Comparison of ENCODE assay signal across 19 cellular contexts in genomic region chr6:22328499-22328898, GRCh38. TPM values are rescaled to one million over a fixed set of nuclear protein-coding genes. Genes with fewer than 3 reads are reported as not detected.
DNase-seq lines count a peak whose midpoint lies in the region; TF ChIP-seq lines count a peak whose summit lies in the region.
"Had no signal": no experiment of that assay in that cellular context is flagged by ENCODE, and none has a peak within 500 bp of the region (broad histone marks: within the 10 kb centered on the region; RNA-seq: fewer than 3 reads in every experiment).

No MANE protein-coding gene starts in this region.

- H3K79me2 ChIP-seq in smooth muscle cell (ENCODE audit: low read depth): no peaks in the 10 kb centered on the region

- H3K9me3 ChIP-seq in adipocyte (ENCODE audit: control insufficient read depth, low read length) (no peaks in the 10 kb centered on the region), smooth muscle cell (replicated peaks; ENCODE audit: low read depth) (no peaks in the 10 kb centered on the region)

- TF ChIP-seq CTCF in fibroblast of mammary gland (conservative IDR thresholded peaks at IDR 0.05; ENCODE audit: control insufficient read depth, insufficient read depth, low read depth, low read length): no peak
- no peak for TF ChIP-seq CTCF in smooth muscle cell (IDR thresholded peaks at IDR 0.05; ENCODE audit: borderline replicate concordance, insufficient read depth, poor library complexity, severe bottlenecking)

- H3K9ac ChIP-seq in adipocyte (ENCODE audit: low read length): no peak overlapping the region
- H3K9ac ChIP-seq in smooth muscle cell (ENCODE audit: low read depth): no peak overlapping the region
- H3K9ac ChIP-seq: KMS-11 had no signal

- no peaks in the 10 kb centered on the region for H3K27me3 ChIP-seq in adipocyte (replicated peaks; ENCODE audit: control insufficient read depth, insufficient read depth, low read length)
- H3K27me3 ChIP-seq in smooth muscle cell (ENCODE audit: low read depth): no peaks in the 10 kb centered on the region

- H3K36me3 ChIP-seq in adipocyte (ENCODE audit: control insufficient read depth, insufficient read depth, low read length, severe bottlenecking) (no peaks in the 10 kb centered on the region), smooth muscle cell (ENCODE audit: low read depth) (no peaks in the 10 kb centered on the region)

- H3K27ac ChIP-seq in smooth muscle cell (ENCODE audit: low read depth): no peak overlapping the region
- H3K27ac ChIP-seq: KMS-11 had no signal

- 72% methylated on average over 5 of the region's 5 CpGs for WGBS in smooth muscle cell (ENCODE audit: low lambda C conversion rate)

- no peaks in the 10 kb centered on the region for H3F3A ChIP-seq in smooth muscle cell (ENCODE audit: low read depth)

- DNase-seq in HS-5 (ENCODE audit: low read depth) (peak; percentile 10), adipocyte (ENCODE audit: low read depth) (peak; percentile 85), fibroblast of mammary gland (ENCODE audit: low read depth) (peak; percentile 29), smooth muscle cell (lab: John Stamatoyannopoulos, UW; ENCODE audit: unreplicated experiment) (no peak), DMS 273 (lab: John Stamatoyannopoulos, UW; ENCODE audit: unreplicated experiment) (no peak), NCI-H510A treated with DMSO at 0.1 percent for 48 hours (lab: John Stamatoyannopoulos, UW) (no peak), ACHN (no peak), SIG-M5 treated with dmso at 0.1 percent for 504 hours (lab: John Stamatoyannopoulos, UW; ENCODE audit: unreplicated experiment) (no peak)
- DNase-seq: DMS79, HCEC 1CT, NCI-H1105, NCI-H146, NCI-H2029 treated with DMSO at 0.1 percent for 48 hours, NCI-H345, NCI-H524 treated with DMSO at 0.1 percent for 48 hours, OCI-M1 had no signal

- peak overlapping the region; percentile 42 for H2AFZ ChIP-seq in smooth muscle cell (ENCODE audit: low read depth)
- H2AFZ ChIP-seq: GM23338 had no signal

- H4K20me1 ChIP-seq in smooth muscle cell (ENCODE audit: low read depth): no peaks in the 10 kb centered on the region

- no peak overlapping the region for H3K4me2 ChIP-seq in smooth muscle cell
- H3K4me2 ChIP-seq: GM23338, KMS-11 had no signal

- in situ Hi-C loops in ACHN (cut with HindIII; ENCODE audit: low pct_ligation_motif_present, low pct_unique_long_range_greater_than_20kb, low sequenced_read_pairs): no loop called here

- H3K4me3 ChIP-seq in adipocyte (ENCODE audit: low read length) (no peak overlapping the region), fibroblast of mammary gland (ENCODE audit: control insufficient read depth, low read depth, low read length) (no peak overlapping the region), smooth muscle cell (no peak overlapping the region)
- H3K4me3 ChIP-seq: GM23338 had no signal

- H3K4me1 ChIP-seq in adipocyte (ENCODE audit: control insufficient read depth, insufficient read depth, low read length): peaks cover 9% of the 10 kb centered on the region
- no peaks in the 10 kb centered on the region for H3K4me1 ChIP-seq in smooth muscle cell (ENCODE audit: low read depth)

RNA-seq across cellular contexts. Expression of gene PRL, which starts 31.7 kb away (rescaled TPM):
- not detected in 2 replicates for total RNA-seq in smooth muscle cell
- polyA plus RNA-seq in smooth muscle cell: 0.26 TPM in 1 of 2 replicates, not detected in the other
- total RNA-seq: GM23338, Right ventricle myocardium inferior had no signal
- polyA plus RNA-seq: GM23338 had no signal

Comparison
In these comparisons a context has a peak if more than half of its experiments do, and no peak if none do; other contexts are left out.
1. DNase-seq: peak in HS-5 (single experiment), adipocyte (single experiment) and fibroblast of mammary gland (single experiment); none in smooth muscle cell (single experiment), DMS 273 (single experiment), NCI-H510A treated with DMSO at 0.1 percent for 48 hours (single experiment), ACHN (single experiment) and SIG-M5 treated with dmso at 0.1 percent for 504 hours (single experiment).